11 cellular contexts compared by ENCODE assay signal in the genomic region with DNA sequence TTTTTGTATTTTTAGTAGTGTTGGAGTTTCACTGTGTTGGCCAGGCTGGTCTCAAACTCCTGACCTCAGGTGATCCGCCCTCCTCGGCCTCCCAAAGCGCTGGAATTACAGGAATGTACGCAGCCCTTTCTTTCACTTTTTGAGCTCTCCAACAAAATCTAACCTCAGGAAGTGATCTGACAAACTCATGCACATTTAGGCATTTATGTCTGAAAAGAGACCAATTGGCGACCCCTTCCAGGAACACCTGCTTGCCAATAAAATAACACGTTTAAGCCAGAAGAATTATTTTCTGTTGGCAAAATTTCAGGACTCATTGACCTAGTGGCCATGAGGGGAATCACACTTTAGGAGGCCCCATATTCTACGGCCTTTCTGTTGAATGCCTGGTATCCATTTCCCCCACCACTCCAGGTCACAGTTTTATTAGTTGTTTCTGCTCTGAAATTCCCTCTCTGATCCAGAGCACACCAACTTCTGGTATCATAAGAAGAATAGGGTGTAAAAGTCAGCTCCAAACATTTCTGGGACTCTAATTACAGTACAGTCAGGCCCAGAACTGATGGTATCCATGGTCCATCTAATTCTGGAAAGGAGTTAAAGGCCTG.
DNase-seq lines count a peak whose midpoint lies in the region; TF ChIP-seq lines count a peak whose summit lies in the region.
"Had no signal": no experiment of that assay in that cellular context is flagged by ENCODE, and none has a peak within 500 bp of the region (broad histone marks: within the 10 kb centered on the region; RNA-seq: fewer than 3 reads in every experiment).

No MANE protein-coding gene starts in this region.

- H3K4me3 ChIP-seq in KMS-11 (IDR thresholded peaks at IDR 0.05; ENCODE audit: insufficient read depth, low read depth, low read length) = no peak overlapping the region
- no peak overlapping the region for H3K4me3 ChIP-seq in liver (ENCODE audit: low read depth in 1 of 3, low read length in 3 of 3)

- 82% methylated on average over 7 of the region's 7 CpGs for WGBS in liver

- TF ChIP-seq RAD21 in liver (IDR thresholded peaks at IDR 0.05) = no peak

- POLR2A ChIA-PET in activated CD4-positive, alpha-beta memory T cell treated with anti-CD3 and anti-CD28 coated beads for 36 hours (lab: Charles Lee) = no interaction called here

- H3K4me2 ChIP-seq in KMS-11 = no peak overlapping the region

- H3K36me3 Mint-ChIP-seq in chondrocyte (ENCODE audit: low read depth) = peaks cover 10% of the 10 kb centered on the region
- H3K36me3 Mint-ChIP-seq in activated CD4-positive, alpha-beta memory T cell treated with anti-CD3 and anti-CD28 coated beads for 36 hours = no peaks in the 10 kb centered on the region
- H3K36me3 Mint-ChIP-seq: stimulated activated naive B cell treated with anti-CD40 and anti-IgM and Interleukin-4, amounts not matched to agents 10 μg/mL and 1 μg/mL and 100 μg/mL, for 72 hours had no signal

- DNase-seq in AG20443 (ENCODE audit: low spot score) (peak; percentile 44), chondrocyte (ENCODE audit: low spot score) (no peak), NCI-H1417 (lab: John Stamatoyannopoulos, UW) (no peak), CD1c-positive myeloid dendritic cell (ENCODE audit: extremely low spot score) (no peak)
- DNase-seq in activated CD4-positive, alpha-beta memory T cell treated with anti-CD3 and anti-CD28 coated beads for 36 hours = no peak
- no peak for DNase-seq in activated CD4-positive, alpha-beta T cell treated with anti-CD3 and anti-CD28 coated beads, Interleukin-2, amount 50 U/mL, for 4 hours
- DNase-seq: activated naive CD8-positive, alpha-beta T cell treated with anti-CD3 and anti-CD28 coated beads, Interleukin-2, amount 10 ng/mL, durations not matched to agents 7 days and 5 days; naive thymus-derived CD4-positive, alpha-beta T cell; stimulated activated naive B cell treated with anti-CD40 and anti-IgM and Interleukin-4, amounts not matched to agents 10 μg/mL and 1 μg/mL and 100 μg/mL, for 72 hours had no signal

- H3K9ac ChIP-seq in KMS-11 = no peak overlapping the region
- H3K9ac ChIP-seq in liver (ENCODE audit: low read depth in 1 of 2, low read length in 2 of 2) = no peak overlapping the region

- H3K4me3 Mint-ChIP-seq in chondrocyte (ENCODE audit: unreplicated experiment) = no peak overlapping the region
- H3K4me3 Mint-ChIP-seq in activated CD4-positive, alpha-beta memory T cell treated with anti-CD3 and anti-CD28 coated beads for 36 hours = no peak overlapping the region
- H3K4me3 Mint-ChIP-seq: activated naive CD8-positive, alpha-beta T cell treated with anti-CD3 and anti-CD28 coated beads, Interleukin-2, amount 10 ng/mL, durations not matched to agents 7 days and 5 days; naive thymus-derived CD4-positive, alpha-beta T cell; stimulated activated naive B cell treated with anti-CD40 and anti-IgM and Interleukin-4, amounts not matched to agents 10 μg/mL and 1 μg/mL and 100 μg/mL, for 72 hours had no signal

- H3K27ac ChIP-seq in KMS-11 (no peak overlapping the region), liver (ENCODE audit: low read depth in 1 of 2, low read length in 2 of 2) (peak overlapping the region in 1 of 2 donors; percentile 10)

- H3K4me1 ChIP-seq in KMS-11 (ENCODE audit: low read depth, poor library complexity, severe bottlenecking) (no peaks in the 10 kb centered on the region), liver (ENCODE audit: control insufficient read depth in 4 of 4, insufficient read depth in 4 of 4, low read length in 3 of 4) (no peaks in the 10 kb centered on the region)

- no peak overlapping the region for H2AFZ ChIP-seq in KMS-11 (ENCODE audit: low read depth)

- no peaks in the 10 kb centered on the region for H3K9me3 ChIP-seq in liver (ENCODE audit: control insufficient read depth in 4 of 4, low read length in 3 of 4)

- CTCF ChIA-PET in activated CD4-positive, alpha-beta memory T cell treated with anti-CD3 and anti-CD28 coated beads for 36 hours (lab: Charles Lee) = interaction anchor here (0.6 to 1.0 kb wide), 2 partner anchors 128 to 167 kb away, joined by 3 read pairs; no protein-coding TSS in a partner anchor

- no peaks in the 10 kb centered on the region for H4K20me1 ChIP-seq in KMS-11 (ENCODE audit: insufficient read depth)

- intact Hi-C loops in activated CD4-positive, alpha-beta memory T cell treated with anti-CD3 and anti-CD28 coated beads for 36 hours (cut with micrococcal nuclease) = no loop called here

- H3K27ac Mint-ChIP-seq in chondrocyte (ENCODE audit: unreplicated experiment) = peak overlapping the region; percentile 90
- no peak overlapping the region for H3K27ac Mint-ChIP-seq in activated CD4-positive, alpha-beta memory T cell treated with anti-CD3 and anti-CD28 coated beads for 36 hours
- H3K27ac Mint-ChIP-seq: activated naive CD8-positive, alpha-beta T cell treated with anti-CD3 and anti-CD28 coated beads, Interleukin-2, amount 10 ng/mL, durations not matched to agents 7 days and 5 days; naive thymus-derived CD4-positive, alpha-beta T cell; stimulated activated naive B cell treated with anti-CD40 and anti-IgM and Interleukin-4, amounts not matched to agents 10 μg/mL and 1 μg/mL and 100 μg/mL, for 72 hours had no signal

- H3K9me3 Mint-ChIP-seq in chondrocyte (ENCODE audit: low read depth) = peaks cover 24% of the 10 kb centered on the region
- peaks cover 9% of the 10 kb centered on the region for H3K9me3 Mint-ChIP-seq in activated CD4-positive, alpha-beta memory T cell treated with anti-CD3 and anti-CD28 coated beads for 36 hours

- H3K27me3 ChIP-seq in KMS-11 (ENCODE audit: insufficient read depth, low read depth) = no peaks in the 10 kb centered on the region
- H3K27me3 ChIP-seq in liver (ENCODE audit: control insufficient read depth in 4 of 4, insufficient read depth in 4 of 4, low read length in 3 of 4) = no peaks in the 10 kb centered on the region

- H3K36me3 ChIP-seq in KMS-11 (ENCODE audit: insufficient read depth) (no peaks in the 10 kb centered on the region), liver (ENCODE audit: control insufficient read depth in 4 of 4, insufficient read depth in 3 of 4, low read depth in 1 of 4, low read length in 3 of 4) (no peaks in the 10 kb centered on the region)

- TF ChIP-seq CTCF in KMS-11 (conservative IDR thresholded peaks at IDR 0.05; ENCODE audit: low read depth, low read length) (peak; percentile 52), chondrocyte (IDR thresholded peaks at IDR 0.05) (peak; percentile 83), liver (IDR thresholded peaks at IDR 0.05; ENCODE audit: low read depth, low read length, missing input control) (peak; percentile 29)

- no peaks in the 10 kb centered on the region for H3K27me3 Mint-ChIP-seq in chondrocyte (ENCODE audit: low read depth)
- H3K27me3 Mint-ChIP-seq in activated CD4-positive, alpha-beta memory T cell treated with anti-CD3 and anti-CD28 coated beads for 36 hours = peaks cover 17% of the 10 kb centered on the region

- H3K4me1 Mint-ChIP-seq in chondrocyte (ENCODE audit: low read depth) = peaks cover 42% of the 10 kb centered on the region
- H3K4me1 Mint-ChIP-seq in activated CD4-positive, alpha-beta memory T cell treated with anti-CD3 and anti-CD28 coated beads for 36 hours (ENCODE audit: low read depth) = peaks cover 3% of the 10 kb centered on the region
- H3K4me1 Mint-ChIP-seq: activated naive CD8-positive, alpha-beta T cell treated with anti-CD3 and anti-CD28 coated beads, Interleukin-2, amount 10 ng/mL, durations not matched to agents 7 days and 5 days; stimulated activated naive B cell treated with anti-CD40 and anti-IgM and Interleukin-4, amounts not matched to agents 10 μg/mL and 1 μg/mL and 100 μg/mL, for 72 hours had no signal

- no peaks in the 10 kb centered on the region for H3K79me2 ChIP-seq in KMS-11 (ENCODE audit: insufficient read depth, low read depth)

TF ChIP-seq in liver, 16 proteins besides CTCF, POLR2A, EP300 and RAD21 (continues in another document):
- TF ChIP-seq, protein P1, sequence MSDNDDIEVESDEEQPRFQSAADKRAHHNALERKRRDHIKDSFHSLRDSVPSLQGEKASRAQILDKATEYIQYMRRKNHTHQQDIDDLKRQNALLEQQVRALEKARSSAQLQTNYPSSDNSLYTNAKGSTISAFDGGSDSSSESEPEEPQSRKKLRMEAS (IDR thresholded peaks at IDR 0.05) = no peak
- TF ChIP-seq NR2F2 (IDR thresholded peaks at IDR 0.05) = no peak
- no peak for TF ChIP-seq FOXA1 (IDR thresholded peaks at IDR 0.05)
- TF ChIP-seq TAF1 (conservative IDR thresholded peaks at IDR 0.05) = no peak
- TF ChIP-seq, protein P2, sequence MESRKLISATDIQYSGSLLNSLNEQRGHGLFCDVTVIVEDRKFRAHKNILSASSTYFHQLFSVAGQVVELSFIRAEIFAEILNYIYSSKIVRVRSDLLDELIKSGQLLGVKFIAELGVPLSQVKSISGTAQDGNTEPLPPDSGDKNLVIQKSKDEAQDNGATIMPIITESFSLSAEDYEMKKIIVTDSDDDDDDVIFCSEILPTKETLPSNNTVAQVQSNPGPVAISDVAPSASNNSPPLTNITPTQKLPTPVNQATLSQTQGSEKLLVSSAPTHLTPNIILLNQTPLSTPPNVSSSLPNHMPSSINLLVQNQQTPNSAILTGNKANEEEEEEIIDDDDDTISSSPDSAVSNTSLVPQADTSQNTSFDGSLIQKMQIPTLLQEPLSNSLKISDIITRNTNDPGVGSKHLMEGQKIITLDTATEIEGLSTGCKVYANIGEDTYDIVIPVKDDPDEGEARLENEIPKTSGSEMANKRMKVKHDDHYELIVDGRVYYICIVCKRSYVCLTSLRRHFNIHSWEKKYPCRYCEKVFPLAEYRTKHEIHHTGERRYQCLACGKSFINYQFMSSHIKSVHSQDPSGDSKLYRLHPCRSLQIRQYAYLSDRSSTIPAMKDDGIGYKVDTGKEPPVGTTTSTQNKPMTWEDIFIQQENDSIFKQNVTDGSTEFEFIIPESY (IDR thresholded peaks at IDR 0.05) = no peak
- TF ChIP-seq YY1 (IDR thresholded peaks at IDR 0.05) = no peak
- no peak for TF ChIP-seq EGR1 (IDR thresholded peaks at IDR 0.05; ENCODE audit: low read depth in 2 of 2)
- no peak for TF ChIP-seq SP1 (IDR thresholded peaks at IDR 0.05)
- TF ChIP-seq HNF4A (conservative IDR thresholded peaks at IDR 0.05) = no peak

Comparison
In these comparisons a context has a peak if more than half of its experiments do, and no peak if none do; other contexts are left out.
1. CTCF ChIP-seq: peak in every context shown above with its lines; median percentile 83 in chondrocyte; 52 in KMS-11; 29 in liver.